Comparison of ENCODE assay signal across 13 cellular contexts in the genomic region with DNA sequence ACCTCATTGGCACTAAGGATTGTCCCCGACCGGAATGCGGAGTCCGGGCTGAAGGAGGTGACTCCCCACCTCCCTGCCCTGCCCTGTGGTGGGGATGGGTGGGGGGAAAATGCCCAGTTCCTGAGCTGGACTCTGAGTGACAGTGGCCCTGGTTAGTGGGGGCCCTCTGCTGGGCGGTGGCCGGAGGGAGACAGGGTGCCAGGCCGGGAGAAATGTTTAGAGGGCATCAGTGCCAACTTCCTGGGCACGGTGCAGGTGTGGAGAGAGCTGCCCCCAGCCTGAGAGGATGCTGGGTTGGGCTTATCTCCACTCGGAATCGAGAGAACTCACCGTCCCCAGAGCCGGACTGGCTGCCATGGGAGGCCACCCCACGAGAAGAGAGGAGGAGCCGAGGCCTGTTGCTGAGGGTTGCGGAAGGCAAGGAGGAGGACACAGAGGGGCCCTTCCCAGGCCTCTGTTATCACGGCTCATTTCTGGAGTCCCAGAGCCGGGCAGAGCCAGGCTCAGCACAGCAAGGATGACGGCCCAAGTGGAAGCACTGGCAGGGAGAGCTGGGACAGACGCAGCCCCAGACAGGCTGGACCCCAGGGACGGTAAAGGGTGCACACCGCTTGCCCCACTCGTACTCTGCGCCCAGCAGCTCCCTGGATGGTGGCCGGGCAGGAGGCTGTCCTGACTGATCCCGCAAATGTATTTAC.
DNase-seq lines count a peak whose midpoint lies in the region; ATAC-seq and TF ChIP-seq lines count a peak whose summit lies in the region.
"Had no signal": no experiment of that assay in that cellular context is flagged by ENCODE, and none has a peak within 500 bp of the region (broad histone marks: within the 10 kb centered on the region; RNA-seq: fewer than 3 reads in every experiment).

No MANE protein-coding gene starts in this region.

- no peak overlapping the region for H3K4me3 ChIP-seq in BLaER1
- H3K4me3 ChIP-seq in heart left ventricle, result no peak overlapping the region

- no peak for TF ChIP-seq CTCF in heart left ventricle (IDR thresholded peaks at IDR 0.05)
- TF ChIP-seq CTCF in omental fat pad (IDR thresholded peaks at IDR 0.05), result no peak

- ATAC-seq in heart left ventricle, result no peak
- peak; percentile 22 for ATAC-seq in omental fat pad (ENCODE audit: low FRiP score)
- ATAC-seq: stimulated activated naive CD8-positive, alpha-beta T cell treated with anti-CD3 and anti-CD28 coated beads, Interleukin-15, amount 100 ng/mL, for 72 hours had no signal

- H3K9me3 ChIP-seq in BLaER1 (no peaks in the 10 kb centered on the region), heart left ventricle (no peaks in the 10 kb centered on the region)

- H3K27me3 ChIP-seq in BLaER1, result no peaks in the 10 kb centered on the region
- H3K27me3 ChIP-seq in heart left ventricle, result peaks cover 0 to 40% (median 16%) of the 10 kb centered on the region in 9 donors

- intact Hi-C loops in heart left ventricle (cut with DNase I), result loop anchor here in 2 of 10 donors (5.0 to 10.0 kb wide), 2 partner anchors 150 to 158 kb away; partner anchors contain the start of gene KIF26A (in 1 of the 2)

- H3K36me3 ChIP-seq in BLaER1 (no peaks in the 10 kb centered on the region), heart left ventricle (no peaks in the 10 kb centered on the region)

- H4K20me1 ChIP-seq in BLaER1, result no peaks in the 10 kb centered on the region

- DNase-seq in NCI-H460 (ENCODE audit: extremely low read depth, low read depth), result peak; percentile 38
- peak in 3 of 5 donors; percentile 12 to 44 (median 18) for DNase-seq in heart left ventricle
- DNase-seq in omental fat pad (ENCODE audit: low spot score), result no peak
- no peak for DNase-seq in stimulated activated CD4-positive, alpha-beta T cell treated with anti-CD3 and anti-CD28 coated beads, Interleukin-2, amount 100 ng/mL, for 48 hours
- DNase-seq in effector CD4-positive, alpha-beta T cell, result no peak
- DNase-seq in NCI-H774 (lab: John Stamatoyannopoulos, UW), result no peak
- DNase-seq: activated CD4-positive, alpha-beta T cell treated with anti-CD3 and anti-CD28 coated beads for 48 hours; Calu3; NCI-H187 treated with DMSO at 0.1 percent for 48 hours; nucleus accumbens; stimulated activated CD4-positive, alpha-beta T cell treated with anti-CD3 and anti-CD28 coated beads, Interleukin-1b, Interleukin-23, amount 100 ng/mL, for 48 hours; stimulated activated naive CD8-positive, alpha-beta T cell treated with anti-CD3 and anti-CD28 coated beads, Interleukin-15, amount 100 ng/mL, for 72 hours had no signal

- peaks cover 47% of the 10 kb centered on the region for H3K4me1 ChIP-seq in BLaER1
- peaks cover 0 to 6% (median 0%) of the 10 kb centered on the region in 12 donors for H3K4me1 ChIP-seq in heart left ventricle

- no peak overlapping the region for H3K9ac ChIP-seq in BLaER1

- 67 to 92% (median 71%) methylated on average over 12 to 25 of the region's 25 CpGs for WGBS in heart left ventricle, 4 donors

- H3K27ac ChIP-seq in BLaER1 (no peak overlapping the region), heart left ventricle (no peak overlapping the region)

- H3K4me2 ChIP-seq in BLaER1, result peak overlapping the region; percentile 0; the same call in 1 of the 2 replicates

- TF ChIP-seq POLR2A in heart left ventricle (IDR thresholded peaks at IDR 0.05), result no peak

Comparison
In these comparisons a context has a peak if more than half of its experiments do, and no peak if none do; other contexts are left out.
1. DNase-seq: peak in NCI-H460 (single experiment) and heart left ventricle (3 of 5); none in omental fat pad (single experiment), stimulated activated CD4-positive, alpha-beta T cell treated with anti-CD3 and anti-CD28 coated beads, Interleukin-2, amount 100 ng/mL, for 48 hours (0 of 2), effector CD4-positive, alpha-beta T cell (single experiment) and NCI-H774 (single experiment).